In genomic region chr5:129906177-129906887, GRCh38 we compare ENCODE assay signal across 8 cellular contexts. TPM values are rescaled to one million over a fixed set of nuclear protein-coding genes. Genes with fewer than 3 reads are reported as not detected.
DNase-seq lines count a peak whose midpoint lies in the region; ATAC-seq, FAIRE-seq and TF ChIP-seq lines count a peak whose summit lies in the region.

No MANE protein-coding gene starts in this region.

- TF ChIP-seq RAD21 in A549 (conservative IDR thresholded peaks at IDR 0.05 in 1 of 2, IDR thresholded peaks at IDR 0.05 in 1 of 2): peak in 1 of 2 experiments; percentile 12; a peak in 1 of 5 replicates

- FAIRE-seq in A549 (lab: Jason Lieb, UNC): no peak

- TF ChIP-seq CTCF in A549 (IDR thresholded peaks at IDR 0.05): no peak
- no peak for TF ChIP-seq CTCF in BE2C (IDR thresholded peaks at IDR 0.05; ENCODE audit: low read depth, low read length)

- H3K36me3 ChIP-seq in ectodermal cell (ENCODE audit: control insufficient read depth, insufficient read depth, low read length) (no peaks in the 10 kb centered on the region), muscle layer of colon (ENCODE audit: insufficient read depth, low read length) (no peaks in the 10 kb centered on the region), BE2C (no peaks in the 10 kb centered on the region)

- no peaks in the 10 kb centered on the region for H3K9me3 ChIP-seq in A549
- no peaks in the 10 kb centered on the region for H3K9me3 ChIP-seq in ectodermal cell (ENCODE audit: control insufficient read depth, low read length)
- no peaks in the 10 kb centered on the region for H3K9me3 ChIP-seq in muscle layer of colon (ENCODE audit: low read length)
- no peaks in the 10 kb centered on the region for H3K9me3 ChIP-seq in BE2C

- H3K27me3 ChIP-seq in ectodermal cell (ENCODE audit: control insufficient read depth, insufficient read depth, low read length, poor library complexity, severe bottlenecking): peaks cover 64% of the 10 kb centered on the region
- peaks cover 14 to 24% of the 10 kb centered on the region in 2 donors for H3K27me3 ChIP-seq in muscle layer of colon (ENCODE audit: control insufficient read depth in 1 of 2, insufficient read depth in 2 of 2, low read length in 2 of 2)
- peaks cover 75% of the 10 kb centered on the region for H3K27me3 ChIP-seq in BE2C

- WGBS in A549 (ENCODE audit: missing lambda C conversion rate): 24% methylated on average over 20 of the region's 20 CpGs
- WGBS in ectodermal cell, 2 experiments: 6 to 8% methylated on average over 17 to 18 of the region's 20 CpGs

- TF ChIP-seq EP300 in A549 (IDR thresholded peaks at IDR 0.05): no peak

- H3K9ac ChIP-seq in muscle layer of colon (ENCODE audit: low read length): no peak overlapping the region

- CTCF ChIA-PET in A549 (lab: Yijun Ruan, JAX): no interaction called here

- H3K4me3 ChIP-seq in A549 (peak overlapping the region; percentile 72; the same call in 2 of the 3 replicates), ectodermal cell (ENCODE audit: insufficient read depth, low read depth, low read length) (peak overlapping the region; percentile 44), muscle layer of colon (ENCODE audit: low read depth in 1 of 2, low read length in 2 of 2) (peak overlapping the region; percentile 57 to 79), BE2C (ENCODE audit: low read depth, low read length) (no peak overlapping the region)

- no peak overlapping the region for H3K27ac ChIP-seq in A549
- no peak overlapping the region for H3K27ac ChIP-seq in ectodermal cell (ENCODE audit: insufficient read depth, low read depth, low read length, poor library complexity, severe bottlenecking)
- H3K27ac ChIP-seq in muscle layer of colon (ENCODE audit: low read depth, low read length): no peak overlapping the region

- no peak for DNase-seq in A549 (ENCODE audit: low read depth in 1 of 2, low spot score in 1 of 2)
- peak; percentile 28 for DNase-seq in HuH-7.5 (ENCODE audit: low spot score)
- DNase-seq in BE2C: no peak
- DNase-seq in GDM1 (lab: John Stamatoyannopoulos, UW): no peak
- DNase-seq in OCI-M2 (lab: John Stamatoyannopoulos, UW; ENCODE audit: unreplicated experiment): no peak
- DNase-seq in DMS53 treated with DMSO at 0.1 percent for 48 hours (lab: John Stamatoyannopoulos, UW; ENCODE audit: unreplicated experiment): no peak

- POLR2A ChIA-PET in A549 (lab: Yijun Ruan, JAX): no interaction called here

- no peak for ATAC-seq in A549

- no peak for TF ChIP-seq POLR2A in A549 (IDR thresholded peaks at IDR 0.05; ENCODE audit: low read length)

- peak overlapping the region; percentile 100 for H3K4me2 ChIP-seq in A549

- peaks cover 12% of the 10 kb centered on the region for H3K4me1 ChIP-seq in A549
- no peaks in the 10 kb centered on the region for H3K4me1 ChIP-seq in ectodermal cell (ENCODE audit: control insufficient read depth, insufficient read depth, low read length)
- H3K4me1 ChIP-seq in muscle layer of colon (ENCODE audit: insufficient read depth, low read length): peaks cover 8% of the 10 kb centered on the region
- no peaks in the 10 kb centered on the region for H3K4me1 ChIP-seq in BE2C

TF ChIP-seq in A549, 52 proteins besides CTCF, POLR2A, EP300 and RAD21:
- no peak for TF ChIP-seq ZC3H11A (IDR thresholded peaks at IDR 0.05)
- TF ChIP-seq MYC (IDR thresholded peaks at IDR 0.05; ENCODE audit: borderline replicate concordance, low read length): no peak
- TF ChIP-seq GATA3 (IDR thresholded peaks at IDR 0.05; ENCODE audit: borderline replicate concordance): no peak
- no peak for TF ChIP-seq E2F6 (IDR thresholded peaks at IDR 0.05; ENCODE audit: borderline replicate concordance, low read depth)
- TF ChIP-seq HMGXB4 (CRISPR knock-in tag; IDR thresholded peaks at IDR 0.05; ENCODE audit: borderline replicate concordance): no peak
- TF ChIP-seq PBX3 (IDR thresholded peaks at IDR 0.05): no peak
- TF ChIP-seq HDAC2 (IDR thresholded peaks at IDR 0.05): no peak

RNA-seq across cellular contexts. Expression of gene CHSY3, which starts 2.1 kb away (rescaled TPM):
- polyA plus RNA-seq in A549 (2011; rRNA removed): 0.12 and 0.37 TPM in 2 replicates
- polyA plus RNA-seq in A549 (2012; cell fraction: cytosol; rRNA removed): 0.04 and 0.05 TPM in 2 replicates
- 0.11 TPM in 2 replicates for polyA plus RNA-seq in A549 (2012; cell fraction: nucleus; rRNA removed)
- 0.04 to 0.06 TPM (median 0.04 TPM) in 3 replicates for polyA plus RNA-seq in A549 (2017; fragmentation: RNase III; extraction: RNeasy Plus Mini Kit Qiagen cat#74134 plus additional on column Dnase treatment)
- 0.08 and 0.78 TPM in 2 replicates for polyA minus RNA-seq in A549 (2011; rRNA and poly(A)+ RNA removed)
- 1.5 TPM for polyA plus RNA-seq in ectodermal cell (2013, experiment 1 of 4)
- 0.66 TPM for polyA plus RNA-seq in ectodermal cell (2013, experiment 2 of 4)
- 0.59 TPM for polyA plus RNA-seq in ectodermal cell (2013, experiment 3 of 4)
- 0.53 TPM for polyA plus RNA-seq in ectodermal cell (2013, experiment 4 of 4)
- polyA plus RNA-seq in BE2C (2012; ENCODE audit: insufficient read depth, insufficient read length, low read depth): not detected
